16 cellular contexts compared by ENCODE assay signal in the genomic region with DNA sequence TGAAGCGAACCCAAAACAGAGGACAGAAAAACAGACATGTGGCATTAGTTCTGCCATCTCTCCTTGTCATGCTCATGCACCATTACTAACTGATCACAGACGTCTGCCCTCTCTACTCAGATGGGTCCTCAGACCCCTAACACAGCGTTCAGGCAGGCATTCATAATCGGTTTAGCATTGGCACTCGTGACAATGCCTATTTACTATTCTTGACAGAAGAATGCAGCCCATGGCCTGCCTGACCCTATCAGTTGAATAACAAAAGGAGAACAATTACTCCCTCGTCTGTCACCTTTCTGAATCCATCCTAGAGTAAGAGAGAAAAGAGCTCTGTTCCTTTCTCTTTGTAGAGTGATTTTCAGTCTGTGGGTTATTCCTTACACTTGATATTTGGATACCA.
DNase-seq lines count a peak whose midpoint lies in the region; ATAC-seq and TF ChIP-seq lines count a peak whose summit lies in the region.
"Had no signal": no experiment of that assay in that cellular context is flagged by ENCODE, and none has a peak within 500 bp of the region (broad histone marks: within the 10 kb centered on the region; RNA-seq: fewer than 3 reads in every experiment).

No MANE protein-coding gene starts in this region.

- peaks cover 4% of the 10 kb centered on the region for H3F3A ChIP-seq in neural progenitor cell (ENCODE audit: low read depth)

- no peaks in the 10 kb centered on the region for H3K27me3 ChIP-seq in HUES48 (ENCODE audit: control insufficient read depth, insufficient read depth, low read length)
- H3K27me3 ChIP-seq in neural progenitor cell = no peaks in the 10 kb centered on the region
- H3K27me3 ChIP-seq in gastrocnemius medialis = no peaks in the 10 kb centered on the region
- no peaks in the 10 kb centered on the region for H3K27me3 ChIP-seq in thyroid gland

- TF ChIP-seq POLR2A in gastrocnemius medialis (IDR thresholded peaks at IDR 0.05) (no peak), thyroid gland (IDR thresholded peaks at IDR 0.05) (no peak)

- H3K4me1 ChIP-seq in HUES48 (ENCODE audit: control insufficient read depth, insufficient read depth, low read length) (peaks cover 33% of the 10 kb centered on the region), neural progenitor cell (peaks cover 28% of the 10 kb centered on the region), gastrocnemius medialis (no peaks in the 10 kb centered on the region), thyroid gland (no peaks in the 10 kb centered on the region)

- peak overlapping the region; percentile 1 for H3K27ac Mint-ChIP-seq in neural progenitor cell
- H3K27ac Mint-ChIP-seq: CD4-positive, CD25-positive, alpha-beta regulatory T cell; IgD-negative memory B cell had no signal

- in situ Hi-C loops in gastrocnemius medialis (cut with MboI; ENCODE audit: low sequenced_read_pairs in 4 of 4) = no loop called here

- no peaks in the 10 kb centered on the region for H3K9me3 Mint-ChIP-seq in neural progenitor cell
- H3K9me3 Mint-ChIP-seq: IgD-negative memory B cell had no signal

- H3K9me3 ChIP-seq in HUES48 (ENCODE audit: control insufficient read depth, insufficient read depth, low read length) (no peaks in the 10 kb centered on the region), neural progenitor cell (ENCODE audit: low read depth) (no peaks in the 10 kb centered on the region), gastrocnemius medialis (no peaks in the 10 kb centered on the region), thyroid gland (no peaks in the 10 kb centered on the region)

- no peak overlapping the region for H3K9ac ChIP-seq in HUES48 (ENCODE audit: low read depth, low read length)
- no peak overlapping the region for H3K9ac ChIP-seq in neural progenitor cell

- H3K27me3 Mint-ChIP-seq in neural progenitor cell (ENCODE audit: insufficient read depth, low read depth) = peaks cover 2% of the 10 kb centered on the region
- H3K27me3 Mint-ChIP-seq: CD4-positive, CD25-positive, alpha-beta regulatory T cell had no signal

- H3K36me3 Mint-ChIP-seq in neural progenitor cell = no peaks in the 10 kb centered on the region
- H3K36me3 Mint-ChIP-seq: CD4-positive, CD25-positive, alpha-beta regulatory T cell; IgD-negative memory B cell had no signal

- peak overlapping the region; percentile 77 for H3K27ac ChIP-seq in HUES48 (ENCODE audit: low read depth, low read length)
- no peak overlapping the region for H3K27ac ChIP-seq in neural progenitor cell
- H3K27ac ChIP-seq in gastrocnemius medialis = no peak overlapping the region
- no peak overlapping the region for H3K27ac ChIP-seq in thyroid gland

- ATAC-seq in gastrocnemius medialis = no peak

- H3K4me2 ChIP-seq in neural progenitor cell = peak overlapping the region; percentile 28

- TF ChIP-seq CTCF in neural progenitor cell (IDR thresholded peaks at IDR 0.05) (no peak), gastrocnemius medialis (IDR thresholded peaks at IDR 0.05 in 4 of 5, conservative IDR thresholded peaks at IDR 0.05 in 1 of 5) (no peak), thyroid gland (IDR thresholded peaks at IDR 0.05) (no peak)

- no peaks in the 10 kb centered on the region for H3K79me2 ChIP-seq in neural progenitor cell (ENCODE audit: low read depth)

- H3K4me3 Mint-ChIP-seq in neural progenitor cell = no peak overlapping the region
- H3K4me3 Mint-ChIP-seq: CD4-positive, CD25-positive, alpha-beta regulatory T cell; IgD-negative memory B cell had no signal

- no peaks in the 10 kb centered on the region for H3K36me3 ChIP-seq in HUES48 (ENCODE audit: control insufficient read depth, insufficient read depth, low read length)
- no peaks in the 10 kb centered on the region for H3K36me3 ChIP-seq in neural progenitor cell
- H3K36me3 ChIP-seq in gastrocnemius medialis = no peaks in the 10 kb centered on the region
- no peaks in the 10 kb centered on the region for H3K36me3 ChIP-seq in thyroid gland

- DNase-seq in COR-L47 (lab: John Stamatoyannopoulos, UW) (peak; percentile 30), ecto neural progenitor cell (ENCODE audit: low spot score) (peak; percentile 51), neural progenitor cell (ENCODE audit: low spot score) (peak; percentile 89), gastrocnemius medialis (no peak), thyroid gland (no peak)
- no peak for DNase-seq in activated CD8-positive, alpha-beta memory T cell treated with anti-CD3 and anti-CD28 coated beads, Interleukin-2, amount 50 U/mL, for 4 hours
- DNase-seq: CD4-positive, CD25-positive, alpha-beta regulatory T cell; DMS79 treated with DMSO at 0.1 percent for 48 hours; GF-D8; HCEC 1CT; NCI-H1436; NCI-H2081 treated with DMSO at 0.1 percent for 48 hours; NCI-H446; SHP77 treated with DMSO at 0.1 percent for 48 hours had no signal

- intact Hi-C loops in gastrocnemius medialis (cut with DNase I; ENCODE audit: low total_unique reads) (no loop called here), thyroid gland (cut with DNase I) (no loop called here)

- H3K4me3 ChIP-seq in HUES48 (ENCODE audit: low read depth, low read length) (no peak overlapping the region), neural progenitor cell (no peak overlapping the region), gastrocnemius medialis (no peak overlapping the region), thyroid gland (replicated peaks in 1 of 3) (no peak overlapping the region)

- no peaks in the 10 kb centered on the region for H4K20me1 ChIP-seq in neural progenitor cell (ENCODE audit: low read depth)

- WGBS in thyroid gland, 2 donors = 84 to 85% methylated on average over 6 of the region's 6 CpGs

- H2AFZ ChIP-seq in neural progenitor cell (replicated peaks) = no peak overlapping the region

- H3K4me1 Mint-ChIP-seq in neural progenitor cell = peaks cover 31% of the 10 kb centered on the region
- H3K4me1 Mint-ChIP-seq: CD4-positive, CD25-positive, alpha-beta regulatory T cell had no signal

Comparison
In these comparisons a context has a peak if more than half of its experiments do, and no peak if none do; other contexts are left out.
1. DNase-seq: peak in COR-L47 (single experiment), ecto neural progenitor cell (single experiment) and neural progenitor cell (single experiment); none in gastrocnemius medialis (0 of 2), thyroid gland (0 of 2) and activated CD8-positive, alpha-beta memory T cell treated with anti-CD3 and anti-CD28 coated beads, Interleukin-2, amount 50 U/mL, for 4 hours (single experiment).